9 cellular contexts compared by ENCODE assay signal in the genomic region with DNA sequence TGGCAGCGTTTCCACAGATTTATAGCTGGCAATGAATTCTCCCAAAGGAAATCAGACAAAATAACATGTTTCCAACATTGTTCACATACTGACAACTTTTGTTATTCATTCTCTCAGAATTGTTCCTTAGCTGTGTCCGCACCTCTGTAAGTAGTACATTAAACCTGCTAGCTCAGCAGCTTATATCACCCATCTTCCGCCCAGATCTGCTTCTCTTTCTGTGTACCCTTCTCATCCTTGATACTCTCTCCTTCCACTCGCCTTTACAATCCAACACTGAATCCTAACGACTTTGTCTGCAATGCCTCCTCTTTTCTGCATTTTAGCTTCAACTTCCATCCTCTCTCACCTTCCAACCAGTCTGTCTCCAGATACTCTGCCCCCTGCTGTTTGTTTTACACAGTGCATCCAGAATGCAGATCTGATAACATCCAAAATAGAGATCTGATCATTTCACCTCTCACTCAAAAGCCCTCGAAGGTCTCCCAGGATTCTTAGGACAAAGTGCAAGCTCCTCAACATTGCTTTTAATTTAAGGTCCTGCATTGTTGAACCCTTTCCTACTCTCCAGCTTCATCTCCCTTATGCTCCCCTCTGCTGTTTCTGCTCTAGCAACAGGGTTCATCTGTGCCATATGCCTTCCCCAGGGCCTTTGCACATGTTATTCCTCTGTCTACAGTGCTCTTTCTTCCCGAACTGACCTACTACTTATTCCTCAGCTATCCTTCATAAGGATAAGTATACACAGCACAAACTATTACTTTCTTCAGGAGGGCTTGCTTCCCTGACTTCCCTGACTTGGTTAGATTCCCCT.
DNase-seq lines count a peak whose midpoint lies in the region; ATAC-seq and TF ChIP-seq lines count a peak whose summit lies in the region.
"Had no signal": no experiment of that assay in that cellular context is flagged by ENCODE, and none has a peak within 500 bp of the region (broad histone marks: within the 10 kb centered on the region; RNA-seq: fewer than 3 reads in every experiment).

No MANE protein-coding gene starts in this region.

- peak; percentile 37 for TF ChIP-seq CTCF in foreskin fibroblast (IDR thresholded peaks at IDR 0.05; ENCODE audit: low read depth, low read length)

- H3K4me3 ChIP-seq in foreskin fibroblast (ENCODE audit: low read depth in 1 of 2, low read length in 2 of 2): no peak overlapping the region
- H3K4me3 ChIP-seq: SK-N-MC had no signal

- DNase-seq in DMS53 (lab: John Stamatoyannopoulos, UW) (peak; percentile 61), HK-2 (ENCODE audit: unreplicated experiment) (peak; percentile 14), foreskin fibroblast (peak; percentile 0 to 24)
- DNase-seq in activated CD4-positive, alpha-beta T cell treated with anti-CD3 and anti-CD28 coated beads, Interleukin-2, amount 50 U/mL, for 1 hour: peak; percentile 17
- DNase-seq in stimulated activated CD4-positive, alpha-beta T cell treated with anti-CD3 and anti-CD28 coated beads, Interleukin-2, amount 100 ng/mL, for 24 hours: peak; percentile 27 to 34

- ATAC-seq in GM21825 (IDR thresholded peaks at IDR 0.05; ENCODE audit: unreplicated experiment) (no peak), HG03469 (IDR thresholded peaks at IDR 0.05; ENCODE audit: unreplicated experiment) (no peak), GM19455 (IDR thresholded peaks at IDR 0.05; ENCODE audit: unreplicated experiment) (no peak)
